In genomic region chr2:28199995-28200394, GRCh38 we compare ENCODE assay signal across 16 cellular contexts.
"Had no signal": no experiment of that assay in that cellular context is flagged by ENCODE, and none has a peak within 500 bp of the region (broad histone marks: within the 10 kb centered on the region; RNA-seq: fewer than 3 reads in every experiment).

No MANE protein-coding gene starts in this region.

- ATAC-seq: activated naive CD8-positive, alpha-beta T cell treated with anti-CD3 and anti-CD28 coated beads, Interleukin-2, amount 50 U/mL, for 24 hours; effector memory CD8-positive, alpha-beta T cell; left lung had no signal

- H3K4me3 ChIP-seq: ascending aorta, breast epithelium, left lung, ovary, stomach, testis had no signal

- H3K27ac ChIP-seq: ascending aorta, breast epithelium, epithelial cell of prostate, left lung, ovary, stomach, testis had no signal

- H3K4me1 ChIP-seq: ascending aorta, breast epithelium had no signal

- H3K36me3 ChIP-seq: ascending aorta, breast epithelium, left lung, ovary, stomach had no signal

- H3K9me3 ChIP-seq: ascending aorta, breast epithelium, left lung, ovary, stomach, testis had no signal

- DNase-seq: activated CD4-positive, alpha-beta T cell treated with anti-CD3 and anti-CD28 coated beads, Interleukin-2, amount 10 ng/mL, durations not matched to agents 24 days and 14 days; activated CD4-positive, CD25-positive, alpha-beta regulatory T cell; activated naive CD4-positive, alpha-beta T cell; activated naive CD8-positive, alpha-beta T cell treated with anti-CD3 and anti-CD28 coated beads, Interleukin-2, amount 50 U/mL, for 24 hours; effector memory CD8-positive, alpha-beta T cell; left lung; naive B cell; ovary; stimulated activated CD4-positive, alpha-beta T cell treated with anti-CD3 and anti-CD28 coated beads, Interleukin-12 subunit alpha, Interleukin-12 subunit beta, amount 100 ng/mL, for 4 hours; stimulated activated CD4-positive, alpha-beta T cell treated with anti-CD3 and anti-CD28 coated beads, Interleukin-2, amount 100 ng/mL, for 24 hours; stomach; testis had no signal

- FAIRE-seq: islet of Langerhans had no signal

- H3K27me3 ChIP-seq: ascending aorta, breast epithelium, left lung, ovary, stomach, testis had no signal
